8 cellular contexts compared by ENCODE assay signal in genomic region chr13:45280751-45281634, GRCh38. TPM values are rescaled to one million over a fixed set of nuclear protein-coding genes. Genes with fewer than 3 reads are reported as not detected.
DNase-seq lines count a peak whose midpoint lies in the region; ATAC-seq, FAIRE-seq and TF ChIP-seq lines count a peak whose summit lies in the region.

No MANE protein-coding gene starts in this region.

- H4K20me1 ChIP-seq in Loucy (ENCODE audit: insufficient read depth, low read length, poor library complexity, severe bottlenecking), result no peaks in the 10 kb centered on the region
- H4K20me1 ChIP-seq in astrocyte (ENCODE audit: insufficient read depth, low read length), result no peaks in the 10 kb centered on the region

- no peak overlapping the region for H3K27ac ChIP-seq in CD8-positive, alpha-beta T cell (ENCODE audit: low read depth, low read length)
- peak overlapping the region; percentile 28 for H3K27ac ChIP-seq in astrocyte (ENCODE audit: low read depth, low read length)

- FAIRE-seq in astrocyte (lab: Jason Lieb, UNC), result peak; percentile 59

- CTCF ChIA-PET in CD8-positive, alpha-beta T cell (lab: Charles Lee), result interaction anchor here (0.5 to 3.1 kb wide), 12 partner anchors 8 to 240 kb away, joined by 3 to 27 read pairs (median 3); no protein-coding TSS in a partner anchor

- H3K9me3 ChIP-seq in CD8-positive, alpha-beta T cell (ENCODE audit: low read length), result no peaks in the 10 kb centered on the region
- no peaks in the 10 kb centered on the region; the same call in 1 of the 2 replicates for H3K9me3 ChIP-seq in Loucy (ENCODE audit: insufficient read depth, low read depth, low read length)
- peaks cover 3% of the 10 kb centered on the region for H3K9me3 ChIP-seq in astrocyte (ENCODE audit: insufficient read depth, low read depth, low read length)

- H3K9ac ChIP-seq in Loucy (ENCODE audit: low read depth, low read length, poor library complexity, severe bottlenecking), result no peak overlapping the region
- H3K9ac ChIP-seq in astrocyte (ENCODE audit: low read length), result no peak overlapping the region

- H3K27ac Mint-ChIP-seq in CD8-positive, alpha-beta T cell, result no peak overlapping the region
- H3K27ac Mint-ChIP-seq in astrocyte (ENCODE audit: unreplicated experiment) (peak overlapping the region; percentile 51), CD14-positive monocyte (no peak overlapping the region)

- no peak overlapping the region for H3K4me3 Mint-ChIP-seq in CD8-positive, alpha-beta T cell
- H3K4me3 Mint-ChIP-seq in astrocyte (ENCODE audit: unreplicated experiment), result no peak overlapping the region
- H3K4me3 Mint-ChIP-seq in CD14-positive monocyte, result no peak overlapping the region

- H3K27me3 Mint-ChIP-seq in CD8-positive, alpha-beta T cell (ENCODE audit: low read depth), result no peaks in the 10 kb centered on the region
- H3K27me3 Mint-ChIP-seq in astrocyte (ENCODE audit: low read depth, unreplicated experiment), result no peaks in the 10 kb centered on the region
- H3K27me3 Mint-ChIP-seq in CD14-positive monocyte (ENCODE audit: low read depth in 3 of 3), result peaks cover 0 to 1% (median 0%) of the 10 kb centered on the region in 3 donors

- DNase-seq in CD8-positive, alpha-beta T cell, result peak in 6 of 7 experiments; percentile 4 to 39 (median 21)
- DNase-seq in SW480 (ENCODE audit: low spot score) (peak; percentile 87), astrocyte (ENCODE audit: low read depth) (peak; percentile 74), iPS-NIHi11 (ENCODE audit: low spot score) (peak; percentile 82), CD14-positive monocyte (ENCODE audit: low spot score) (no peak)
- DNase-seq in stimulated activated CD4-positive, alpha-beta T cell treated with anti-CD3 and anti-CD28 coated beads, Interleukin-12 subunit alpha, Interleukin-12 subunit beta, amount 100 ng/mL, for 4 hours, result peak; percentile 63

- no peaks in the 10 kb centered on the region for H3K9me2 ChIP-seq in Loucy (replicated peaks; ENCODE audit: low read depth, low read length)

- ATAC-seq in CD8-positive, alpha-beta T cell, result peak; percentile 69
- peak; percentile 76 for ATAC-seq in GM19351 (IDR thresholded peaks at IDR 0.05; ENCODE audit: unreplicated experiment)

- TF ChIP-seq CTCF in CD8-positive, alpha-beta T cell (IDR thresholded peaks at IDR 0.05), result peak; percentile 24
- TF ChIP-seq CTCF in Loucy (conservative IDR thresholded peaks at IDR 0.05; ENCODE audit: low read length), result peak; percentile 87
- TF ChIP-seq CTCF in astrocyte (IDR thresholded peaks at IDR 0.05; ENCODE audit: insufficient read depth, low read depth, low read length), result peak; percentile 82
- TF ChIP-seq CTCF in CD14-positive monocyte (IDR thresholded peaks at IDR 0.05), result no peak

- H3K4me1 ChIP-seq in CD8-positive, alpha-beta T cell (ENCODE audit: insufficient read depth, low read length), result no peaks in the 10 kb centered on the region
- H3K4me1 ChIP-seq in Loucy (ENCODE audit: insufficient read depth, low read length, poor library complexity, severe bottlenecking), result no peaks in the 10 kb centered on the region
- H3K4me1 ChIP-seq in astrocyte (ENCODE audit: insufficient read depth, low read length), result no peaks in the 10 kb centered on the region

- peaks cover 3% of the 10 kb centered on the region for H3K9me3 Mint-ChIP-seq in CD8-positive, alpha-beta T cell
- H3K9me3 Mint-ChIP-seq in astrocyte (ENCODE audit: unreplicated experiment) (peaks cover 6% of the 10 kb centered on the region), CD14-positive monocyte (peaks cover 0 to 13% (median 8%) of the 10 kb centered on the region in 7 donors)

- no peak overlapping the region for H3K4me2 ChIP-seq in Loucy (ENCODE audit: low read depth, low read length, poor library complexity, severe bottlenecking)
- H3K4me2 ChIP-seq in astrocyte (ENCODE audit: low read length), result no peak overlapping the region

- H3K79me2 ChIP-seq in Loucy (ENCODE audit: insufficient read depth, low read length), result no peaks in the 10 kb centered on the region
- H3K79me2 ChIP-seq in astrocyte (ENCODE audit: insufficient read depth, low read length), result peaks cover 3% of the 10 kb centered on the region

- no peaks in the 10 kb centered on the region for H3K36me3 ChIP-seq in CD8-positive, alpha-beta T cell (ENCODE audit: insufficient read depth, low read length)
- H3K36me3 ChIP-seq in Loucy (ENCODE audit: insufficient read depth, low read length), result peaks cover 19% of the 10 kb centered on the region; the same call in 1 of the 2 replicates
- H3K36me3 ChIP-seq in astrocyte (ENCODE audit: insufficient read depth, low read length), result peaks cover 9% of the 10 kb centered on the region

- H2AFZ ChIP-seq in Loucy (ENCODE audit: low read length), result no peak overlapping the region
- no peak overlapping the region for H2AFZ ChIP-seq in astrocyte (ENCODE audit: low read depth, low read length)

- no peaks in the 10 kb centered on the region for H3K4me1 Mint-ChIP-seq in CD8-positive, alpha-beta T cell (ENCODE audit: low read depth)
- H3K4me1 Mint-ChIP-seq in astrocyte (ENCODE audit: low read depth, unreplicated experiment), result peaks cover 13% of the 10 kb centered on the region
- peaks cover 17% of the 10 kb centered on the region for H3K4me1 Mint-ChIP-seq in CD14-positive monocyte

- POLR2A ChIA-PET in CD8-positive, alpha-beta T cell (lab: Charles Lee), result no interaction called here

- H3K4me3 ChIP-seq in CD8-positive, alpha-beta T cell (ENCODE audit: low read depth, low read length), result no peak overlapping the region
- H3K4me3 ChIP-seq in Loucy (ENCODE audit: low read length, poor library complexity, severe bottlenecking) (no peak overlapping the region), astrocyte (ENCODE audit: insufficient read depth, low read depth, low read length) (no peak overlapping the region)

- intact Hi-C loops in CD8-positive, alpha-beta T cell (cut with DNase I, micrococcal nuclease), result loop anchor here in 1 of 2 experiments (1.0 kb wide), 1 partner anchor 234 kb away; no protein-coding TSS in a partner anchor
- intact Hi-C loops in CD14-positive monocyte (cut with micrococcal nuclease), result no loop called here

- H3K27me3 ChIP-seq in CD8-positive, alpha-beta T cell (ENCODE audit: insufficient read depth, low read length), result no peaks in the 10 kb centered on the region
- no peaks in the 10 kb centered on the region for H3K27me3 ChIP-seq in Loucy (ENCODE audit: insufficient read depth, low read length, poor library complexity, severe bottlenecking)
- no peaks in the 10 kb centered on the region for H3K27me3 ChIP-seq in astrocyte (ENCODE audit: insufficient read depth, low read length)

- peaks cover 37% of the 10 kb centered on the region for H3K36me3 Mint-ChIP-seq in CD8-positive, alpha-beta T cell
- H3K36me3 Mint-ChIP-seq in astrocyte (ENCODE audit: low read depth, unreplicated experiment), result peaks cover 12% of the 10 kb centered on the region
- peaks cover 27 to 32% of the 10 kb centered on the region in 2 donors for H3K36me3 Mint-ChIP-seq in CD14-positive monocyte

- no peaks in the 10 kb centered on the region for H3F3A ChIP-seq in Loucy (ENCODE audit: low read depth)

RNA-seq across cellular contexts. Expression of gene TPT1, which starts 60.0 kb away (rescaled TPM):
- total RNA-seq in CD8-positive, alpha-beta T cell, result 1,000 to 10,000 TPM; 8,260 to 8,503 TPM
- 2,316 and 2,540 TPM in 2 replicates for total RNA-seq in astrocyte
- 1,000 to 10,000 TPM; 2,102 to 2,493 TPM for polyA plus RNA-seq in CD14-positive monocyte
